Comparison of ENCODE assay signal across 8 cellular contexts in the genomic region with DNA sequence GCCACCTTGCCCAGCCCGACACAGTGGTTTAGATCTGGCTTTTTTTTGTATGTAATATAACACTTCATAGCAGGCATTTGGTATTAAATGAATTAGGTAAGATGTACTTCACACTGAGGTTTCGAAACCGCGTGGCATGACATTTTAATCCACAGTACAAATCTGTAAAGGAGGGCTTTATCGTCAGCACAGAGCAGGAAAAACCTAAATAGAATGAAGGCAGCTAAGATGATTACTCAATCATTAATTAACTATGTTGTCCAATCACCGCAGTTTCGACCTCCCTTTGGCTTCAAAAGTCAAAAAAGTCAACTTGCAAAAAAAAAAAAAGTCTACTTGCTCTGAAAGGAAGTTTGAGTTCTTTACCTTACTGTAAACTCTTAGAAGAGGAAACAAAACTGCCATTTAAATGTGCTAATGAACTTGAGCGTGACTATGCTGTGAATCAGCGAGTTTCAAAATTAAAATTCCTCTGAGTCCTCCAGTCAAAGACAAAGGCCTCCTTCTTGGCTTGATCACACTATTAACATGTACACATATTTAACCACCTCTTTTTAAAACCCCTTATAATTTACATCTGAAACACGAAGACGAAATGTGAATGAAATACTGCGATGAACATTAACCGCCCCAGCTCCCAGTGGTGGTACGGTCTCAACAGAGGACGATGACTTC. TPM values are rescaled to one million over a fixed set of nuclear protein-coding genes. Genes with fewer than 3 reads are reported as not detected.
A peak's percentile ranks its signal among the peaks of the same experiment; 100 is the strongest.
DNase-seq lines count a peak whose midpoint lies in the region; ATAC-seq and TF ChIP-seq lines count a peak whose summit lies in the region.

No MANE protein-coding gene starts in this region.

- no peak for TF ChIP-seq POLR2A in testis (IDR thresholded peaks at IDR 0.05)

- peak overlapping the region; percentile 83 for H3K27ac ChIP-seq in CD8-positive, alpha-beta T cell (ENCODE audit: low read depth, low read length)
- H3K27ac ChIP-seq in testis = peak overlapping the region; percentile 80 to 88

- intact Hi-C loops in CD8-positive, alpha-beta T cell (cut with DNase I, micrococcal nuclease) = loop anchor here (1.0 to 10.0 kb wide), 14 partner anchors 16 to 1786 kb away; a partner anchor contains a TSS
- intact Hi-C loops in testis (cut with DNase I; ENCODE audit: low total_unique reads) = no loop called here

- no peaks in the 10 kb centered on the region for H3K9me3 Mint-ChIP-seq in CD8-positive, alpha-beta T cell

- peak; percentile 58 for ATAC-seq in CD8-positive, alpha-beta T cell
- peak; percentile 28 for ATAC-seq in GM19455 (IDR thresholded peaks at IDR 0.05; ENCODE audit: unreplicated experiment)
- peak; percentile 18 for ATAC-seq in HG03521 (IDR thresholded peaks at IDR 0.05; ENCODE audit: unreplicated experiment)

- peaks cover 30% of the 10 kb centered on the region for H3K4me1 Mint-ChIP-seq in CD8-positive, alpha-beta T cell (ENCODE audit: low read depth)

- H3K4me3 ChIP-seq in CD8-positive, alpha-beta T cell (ENCODE audit: low read depth, low read length) = peak overlapping the region; percentile 74
- H3K4me3 ChIP-seq in endocrine pancreas (ENCODE audit: control insufficient read depth, insufficient read depth, low read length) = peak overlapping the region; percentile 93
- peak overlapping the region; percentile 98 for H3K4me3 ChIP-seq in mononuclear cell (ENCODE audit: low read length)
- H3K4me3 ChIP-seq in testis = peak overlapping the region; percentile 90 to 99

- H3K4me1 ChIP-seq in CD8-positive, alpha-beta T cell (ENCODE audit: insufficient read depth, low read length) = peaks cover 12% of the 10 kb centered on the region
- H3K4me1 ChIP-seq in endocrine pancreas (ENCODE audit: control insufficient read depth, insufficient read depth, low read length) = peaks cover 8% of the 10 kb centered on the region
- H3K4me1 ChIP-seq in mononuclear cell (ENCODE audit: insufficient read depth, low read length) = peaks cover 31% of the 10 kb centered on the region
- peaks cover 26% of the 10 kb centered on the region for H3K4me1 ChIP-seq in testis

- H3K27ac Mint-ChIP-seq in CD8-positive, alpha-beta T cell = peak overlapping the region; percentile 99

- peaks cover 11% of the 10 kb centered on the region for H3K36me3 Mint-ChIP-seq in CD8-positive, alpha-beta T cell

- no peaks in the 10 kb centered on the region for H3K27me3 ChIP-seq in CD8-positive, alpha-beta T cell (ENCODE audit: insufficient read depth, low read length)
- H3K27me3 ChIP-seq in endocrine pancreas (ENCODE audit: control insufficient read depth, insufficient read depth, low read length) = no peaks in the 10 kb centered on the region
- H3K27me3 ChIP-seq in mononuclear cell (ENCODE audit: insufficient read depth, low read length) = no peaks in the 10 kb centered on the region
- H3K27me3 ChIP-seq in testis = no peaks in the 10 kb centered on the region

- H3K9ac ChIP-seq in endocrine pancreas (ENCODE audit: control insufficient read depth, insufficient read depth, low read length) = peak overlapping the region; percentile 92

- peak in 4 of 7 experiments; percentile 3 to 35 (median 18) for DNase-seq in CD8-positive, alpha-beta T cell
- DNase-seq in T-helper 22 cell (ENCODE audit: low read depth) (peak; percentile 9), testis (no peak), NCI-H345 (lab: John Stamatoyannopoulos, UW) (no peak)

- H3K36me3 ChIP-seq in CD8-positive, alpha-beta T cell (ENCODE audit: insufficient read depth, low read length) = no peaks in the 10 kb centered on the region
- no peaks in the 10 kb centered on the region for H3K36me3 ChIP-seq in endocrine pancreas (ENCODE audit: control insufficient read depth, insufficient read depth, low read length)
- H3K36me3 ChIP-seq in testis (ENCODE audit: low read depth, missing control alignments) = no peaks in the 10 kb centered on the region

- POLR2A ChIA-PET in CD8-positive, alpha-beta T cell (lab: Charles Lee) = interaction anchor here (0.7 to 1.3 kb wide), 3 partner anchors 123 to 278 kb away, joined by 3 to 6 read pairs (median 4); a partner anchor contains a TSS

- 10 to 13% methylated on average over 15 of the region's 15 CpGs for WGBS in testis, 2 donors

- H3K27me3 Mint-ChIP-seq in CD8-positive, alpha-beta T cell (ENCODE audit: low read depth) = no peaks in the 10 kb centered on the region

- peak overlapping the region; percentile 96 for H3K4me3 Mint-ChIP-seq in CD8-positive, alpha-beta T cell

- no peaks in the 10 kb centered on the region for H3K9me3 ChIP-seq in CD8-positive, alpha-beta T cell (ENCODE audit: low read length)
- H3K9me3 ChIP-seq in endocrine pancreas (ENCODE audit: control insufficient read depth, low read length) (no peaks in the 10 kb centered on the region), mononuclear cell (ENCODE audit: low read depth, low read length) (no peaks in the 10 kb centered on the region), testis (no peaks in the 10 kb centered on the region)

- TF ChIP-seq CTCF in CD8-positive, alpha-beta T cell (IDR thresholded peaks at IDR 0.05) = no peak
- TF ChIP-seq CTCF in testis (IDR thresholded peaks at IDR 0.05) = no peak

- CTCF ChIA-PET in CD8-positive, alpha-beta T cell (lab: Charles Lee) = interaction anchor here (1.2 to 1.5 kb wide), 2 partner anchors 12 to 15 kb away, joined by 3 to 5 read pairs; a partner anchor contains a TSS

RNA-seq across cellular contexts. Expression of a gene that starts 0.7 kb away (rescaled TPM):
- 10 to 100 TPM; 14.4 to 14.5 TPM for total RNA-seq in CD8-positive, alpha-beta T cell
- total RNA-seq in mononuclear cell (20.3 TPM), testis (10 to 100 TPM; 13.7 to 16.7 TPM)
- 10.3 TPM for polyA plus RNA-seq in testis (ENCODE audit: insufficient read depth, low read depth, low replicate concordance)

RNA-seq across cellular contexts. Expression of a gene that starts 15.3 kb away (rescaled TPM):
- 10 to 100 TPM; 45.2 to 46.7 TPM for total RNA-seq in CD8-positive, alpha-beta T cell
- total RNA-seq in mononuclear cell (44.4 TPM), testis (10 to 100 TPM; 34.7 to 37.2 TPM)
- polyA plus RNA-seq in testis (ENCODE audit: insufficient read depth, low read depth, low replicate concordance) = 112 TPM

Comparison
In these comparisons a context has a peak if more than half of its experiments do, and no peak if none do; other contexts are left out.
1. DNase-seq: peak in CD8-positive, alpha-beta T cell (4 of 7) and T-helper 22 cell (single experiment); none in testis (single experiment) and NCI-H345 (single experiment).
2. Peak in every context shown above with its lines, with median percentiles within 50 percentile points of each other: ATAC-seq and H3K4me3 ChIP-seq.